In genomic region chr6:52999456-52999855, GRCh38 we compare ENCODE assay signal across 5 cellular contexts.
"Had no signal": no experiment of that assay in that cellular context is flagged by ENCODE, and none has a peak within 500 bp of the region (broad histone marks: within the 10 kb centered on the region; RNA-seq: fewer than 3 reads in every experiment).

No MANE protein-coding gene starts in this region.

- H3K27ac ChIP-seq: HL-60 had no signal

- DNase-seq: IMR-90, KBM-7, KG1 had no signal

- H3K4me3 ChIP-seq: K562 had no signal
